8 cellular contexts compared by ENCODE assay signal in the genomic region with DNA sequence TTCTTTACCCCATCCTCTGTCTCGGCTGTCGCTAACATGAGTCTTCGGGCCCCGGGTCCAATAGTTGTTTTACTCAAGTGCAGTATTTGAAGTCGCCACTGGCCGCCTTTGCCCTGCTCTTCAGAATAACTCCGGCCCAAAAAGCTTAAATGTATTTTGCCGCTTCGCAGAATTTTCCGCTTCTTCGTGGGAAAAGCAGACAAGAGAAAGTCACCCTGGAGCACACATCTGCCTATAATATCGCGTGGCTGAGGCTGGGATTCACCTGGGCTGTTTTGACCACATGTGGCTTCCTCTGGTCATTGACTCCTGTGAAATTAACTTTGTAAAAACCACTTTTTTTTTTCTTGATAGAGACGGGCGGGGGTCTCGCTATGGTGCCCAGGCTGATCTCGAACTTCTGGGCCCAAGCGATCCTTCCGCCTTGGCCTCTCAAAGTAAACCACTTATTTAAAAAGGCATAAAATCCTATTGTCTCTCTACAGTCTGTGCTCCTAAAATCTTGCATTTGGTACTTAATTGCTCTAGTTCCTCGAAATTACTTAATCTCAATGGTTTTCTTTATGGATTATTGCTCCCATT. TPM values are rescaled to one million over a fixed set of nuclear protein-coding genes. Genes with fewer than 3 reads are reported as not detected.
DNase-seq lines count a peak whose midpoint lies in the region; ATAC-seq and TF ChIP-seq lines count a peak whose summit lies in the region.

No MANE protein-coding gene starts in this region.

- no peak for TF ChIP-seq POLR2A in adrenal gland (IDR thresholded peaks at IDR 0.05)

- 9 to 13% (median 11%) methylated on average over 16 to 20 of the region's 20 CpGs for WGBS in adrenal gland, 4 donors

- no peaks in the 10 kb centered on the region for H3K9me3 Mint-ChIP-seq in activated CD8-positive, alpha-beta memory T cell treated with anti-CD3 and anti-CD28 coated beads, Interleukin-2, amount 10 ng/mL, durations not matched to agents 7 days and 5 days (ENCODE audit: low read depth)

- no peaks in the 10 kb centered on the region for H3K36me3 ChIP-seq in adrenal gland (replicated peaks in 1 of 2)
- H3K36me3 ChIP-seq in thoracic aorta, result no peaks in the 10 kb centered on the region

- H3K27me3 Mint-ChIP-seq in activated CD8-positive, alpha-beta memory T cell treated with anti-CD3 and anti-CD28 coated beads, Interleukin-2, amount 10 ng/mL, durations not matched to agents 7 days and 5 days, result no peaks in the 10 kb centered on the region

- no peak for ATAC-seq in activated CD8-positive, alpha-beta memory T cell treated with anti-CD3 and anti-CD28 coated beads, Interleukin-2, amount 10 ng/mL, durations not matched to agents 7 days and 5 days
- ATAC-seq in HG03460 (IDR thresholded peaks at IDR 0.05; ENCODE audit: unreplicated experiment) (peak; percentile 14), thoracic aorta (ENCODE audit: insufficient number of reproducible peaks, low FRiP score, low read depth) (peak; percentile 11), GM18498 (IDR thresholded peaks at IDR 0.05; ENCODE audit: unreplicated experiment) (no peak)

- H3K4me3 ChIP-seq in adrenal gland (peak overlapping the region; percentile 5 to 92 (median 74)), thoracic aorta (peak overlapping the region; percentile 78)

- CTCF ChIA-PET in activated CD8-positive, alpha-beta memory T cell treated with anti-CD3 and anti-CD28 coated beads, Interleukin-2, amount 10 ng/mL, durations not matched to agents 7 days and 5 days (lab: Charles Lee), result interaction anchor here (1.1 to 1.5 kb wide), 4 partner anchors 11 to 176 kb away, joined by 3 to 7 read pairs (median 4); no protein-coding TSS in a partner anchor

- peaks cover 17% of the 10 kb centered on the region for H3K36me3 Mint-ChIP-seq in activated CD8-positive, alpha-beta memory T cell treated with anti-CD3 and anti-CD28 coated beads, Interleukin-2, amount 10 ng/mL, durations not matched to agents 7 days and 5 days

- peak overlapping the region; percentile 93 for H3K27ac Mint-ChIP-seq in activated CD8-positive, alpha-beta memory T cell treated with anti-CD3 and anti-CD28 coated beads, Interleukin-2, amount 10 ng/mL, durations not matched to agents 7 days and 5 days

- peaks cover 35% of the 10 kb centered on the region for H3K4me1 Mint-ChIP-seq in activated CD8-positive, alpha-beta memory T cell treated with anti-CD3 and anti-CD28 coated beads, Interleukin-2, amount 10 ng/mL, durations not matched to agents 7 days and 5 days

- intact Hi-C loops in adrenal gland (cut with DNase I), result no loop called here

- H3K4me1 ChIP-seq in adrenal gland (replicated peaks in 1 of 2), result peaks cover 7 to 31% of the 10 kb centered on the region in 2 donors
- peaks cover 9 to 22% of the 10 kb centered on the region in 2 donors for H3K4me1 ChIP-seq in thoracic aorta (ENCODE audit: control insufficient read depth in 1 of 2, low read depth in 2 of 2)

- H3K27ac ChIP-seq in adrenal gland (peak overlapping the region in 4 of 5 donors; percentile 37 to 90 (median 68)), layer of hippocampus (ENCODE audit: low read depth, low read length) (peak overlapping the region; percentile 67), thoracic aorta (peak overlapping the region; percentile 65 to 70)

- H3K27me3 ChIP-seq in adrenal gland (no peaks in the 10 kb centered on the region), layer of hippocampus (ENCODE audit: control insufficient read depth, insufficient read depth, low read length) (no peaks in the 10 kb centered on the region), thoracic aorta (replicated peaks; ENCODE audit: insufficient read depth) (no peaks in the 10 kb centered on the region)

- DNase-seq in activated CD8-positive, alpha-beta memory T cell treated with anti-CD3 and anti-CD28 coated beads, Interleukin-2, amount 10 ng/mL, durations not matched to agents 7 days and 5 days, result peak; percentile 59
- DNase-seq in activated CD8-positive, alpha-beta memory T cell treated with anti-CD3 and anti-CD28 coated beads, Interleukin-2, amount 50 U/mL, for 48 hours, result no peak
- DNase-seq in adrenal gland, result peak in 1 of 7 donors; percentile 61
- DNase-seq in thoracic aorta (ENCODE audit: low spot score), result no peak
- DNase-seq in iPS-NIHi11 (ENCODE audit: low spot score), result no peak

- peak overlapping the region; percentile 90 for H3K4me3 Mint-ChIP-seq in activated CD8-positive, alpha-beta memory T cell treated with anti-CD3 and anti-CD28 coated beads, Interleukin-2, amount 10 ng/mL, durations not matched to agents 7 days and 5 days

- TF ChIP-seq CTCF in adrenal gland (IDR thresholded peaks at IDR 0.05), result no peak
- TF ChIP-seq CTCF in thoracic aorta (IDR thresholded peaks at IDR 0.05), result no peak

- H3K9me3 ChIP-seq in adrenal gland (replicated peaks in 1 of 3), result no peaks in the 10 kb centered on the region
- H3K9me3 ChIP-seq in thoracic aorta, result no peaks in the 10 kb centered on the region

RNA-seq across cellular contexts. Expression of gene CNOT10, which starts 0.7 kb away (rescaled TPM):
- 10 to 100 TPM; 52.8 to 55.4 TPM for total RNA-seq in activated CD8-positive, alpha-beta memory T cell treated with anti-CD3 and anti-CD28 coated beads, Interleukin-2, amount 10 ng/mL, durations not matched to agents 7 days and 5 days
- total RNA-seq in adrenal gland, result 10 to 100 TPM; 15.3 to 32.1 (median 23.6) TPM
- polyA plus RNA-seq in adrenal gland, result 10 to 100 TPM; 20.4 to 28.6 (median 27.8) TPM
- total RNA-seq in thoracic aorta, result 10 to 100 TPM; 12.5 to 25.3 TPM

Comparison
In these comparisons a context has a peak if more than half of its experiments do, and no peak if none do; other contexts are left out.
1. ATAC-seq: peak in HG03460 (single experiment) and thoracic aorta (single experiment); none in activated CD8-positive, alpha-beta memory T cell treated with anti-CD3 and anti-CD28 coated beads, Interleukin-2, amount 10 ng/mL, durations not matched to agents 7 days and 5 days (single experiment) and GM18498 (single experiment).
2. Peak in every context shown above with its lines, with median percentiles within 50 percentile points of each other: H3K27ac ChIP-seq.